1 cellular context compared by ENCODE assay signal in genomic region chr12:32106517-32107366, GRCh38.
TF ChIP-seq lines count a peak whose summit lies in the region.

BICD1 (plus strand) TSS chr12:32106847; CDS start chr12:32107332, 485 bp downstream.

TF ChIP-seq in HepG2, 621 proteins besides CTCF, POLR2A, EP300 and RAD21 (continued from another document and continues in another):
- TF ChIP-seq ZBTB2 (CRISPR knock-in tag; IDR thresholded peaks at IDR 0.05; ENCODE audit: low read depth) (peak; percentile 83), ZNF597 (CRISPR knock-in tag; IDR thresholded peaks at IDR 0.05) (no peak), DMTF1 (CRISPR knock-in tag; IDR thresholded peaks at IDR 0.05) (no peak), MTA1 (CRISPR knock-in tag; IDR thresholded peaks at IDR 0.05; ENCODE audit: borderline replicate concordance) (peak; percentile 61; the same call in 1 of the 2 replicates), MYNN (CRISPR knock-in tag; IDR thresholded peaks at IDR 0.05; ENCODE audit: low read depth) (no peak), ZNF446 (CRISPR knock-in tag; IDR thresholded peaks at IDR 0.05) (0 out of 2 replicates have a peak, but pooled peaks have one; percentile 6), ZNF225 (CRISPR knock-in tag; IDR thresholded peaks at IDR 0.05) (no peak), ZNF292 (CRISPR knock-in tag; IDR thresholded peaks at IDR 0.05; ENCODE audit: borderline replicate concordance, low read depth) (peak; percentile 27; the same call in 1 of the 2 replicates), CHCHD3 (CRISPR knock-in tag; IDR thresholded peaks at IDR 0.05) (no peak), POGK (CRISPR knock-in tag; conservative IDR thresholded peaks at IDR 0.05) (0 out of 2 replicates have a peak, but pooled peaks have one; percentile 51), ZNF615 (CRISPR knock-in tag; IDR thresholded peaks at IDR 0.05; ENCODE audit: borderline replicate concordance) (no peak), ZNF670 (CRISPR knock-in tag; IDR thresholded peaks at IDR 0.05; ENCODE audit: borderline replicate concordance) (no peak), SRSF9 (IDR thresholded peaks at IDR 0.05; ENCODE audit: borderline replicate concordance, insufficient read depth, low read depth, low read length, poor library complexity, severe bottlenecking) (no peak), ZBTB39 (CRISPR knock-in tag; IDR thresholded peaks at IDR 0.05) (no peak), ZNF350 (CRISPR knock-in tag; IDR thresholded peaks at IDR 0.05; ENCODE audit: borderline replicate concordance, low read depth) (no peak), RXRA (CRISPR knock-in tag; IDR thresholded peaks at IDR 0.05) (peak; percentile 26; the same call in 1 of the 2 replicates), ZNF652 (CRISPR knock-in tag; IDR thresholded peaks at IDR 0.05; ENCODE audit: borderline replicate concordance, low read depth) (no peak), ATM (IDR thresholded peaks at IDR 0.05; ENCODE audit: borderline replicate concordance) (no peak), ETV5 (CRISPR knock-in tag; IDR thresholded peaks at IDR 0.05; ENCODE audit: borderline replicate concordance) (peak; percentile 68; the same call in 1 of the 2 replicates), CERS6 (CRISPR knock-in tag; IDR thresholded peaks at IDR 0.05) (no peak), ZNF343 (CRISPR knock-in tag; IDR thresholded peaks at IDR 0.05) (no peak), GLMP (CRISPR knock-in tag; IDR thresholded peaks at IDR 0.05; ENCODE audit: borderline replicate concordance) (no peak), ZNF678 (CRISPR knock-in tag; IDR thresholded peaks at IDR 0.05) (no peak), ZNF574 (CRISPR knock-in tag; IDR thresholded peaks at IDR 0.05) (peak; percentile 83), KMT2A (CRISPR knock-in tag; IDR thresholded peaks at IDR 0.05) (peak; percentile 92), ZBTB21 (CRISPR knock-in tag; IDR thresholded peaks at IDR 0.05) (no peak), KDM5B (CRISPR knock-in tag; IDR thresholded peaks at IDR 0.05; ENCODE audit: borderline replicate concordance) (peak; percentile 94; the same call in 1 of the 2 replicates), PAXIP1 (CRISPR knock-in tag; conservative IDR thresholded peaks at IDR 0.05) (no peak), ZNF496 (CRISPR knock-in tag; IDR thresholded peaks at IDR 0.05; ENCODE audit: insufficient replicate concordance) (no peak), ZNF788 (CRISPR knock-in tag; IDR thresholded peaks at IDR 0.05; ENCODE audit: borderline replicate concordance) (peak; percentile 55), ATRX (CRISPR knock-in tag; IDR thresholded peaks at IDR 0.05; ENCODE audit: borderline replicate concordance) (no peak), AGO1 (IDR thresholded peaks at IDR 0.05; ENCODE audit: low read depth, low read length, poor library complexity, severe bottlenecking) (no peak), ATF3 (CRISPR knock-in tag; IDR thresholded peaks at IDR 0.05) (no peak), ZMYM2 (CRISPR knock-in tag; IDR thresholded peaks at IDR 0.05) (no peak), BCL6 (CRISPR knock-in tag; IDR thresholded peaks at IDR 0.05) (peak; percentile 60; the same call in 1 of the 2 replicates), ZNF205 (CRISPR knock-in tag; IDR thresholded peaks at IDR 0.05) (peak; percentile 21; the same call in 1 of the 2 replicates), ZNF746 (CRISPR knock-in tag; IDR thresholded peaks at IDR 0.05) (peak; percentile 63; the same call in 1 of the 2 replicates), ZNF629 (CRISPR knock-in tag; conservative IDR thresholded peaks at IDR 0.05) (no peak), ZNF879 (CRISPR knock-in tag; IDR thresholded peaks at IDR 0.05) (no peak; the same call in 1 of the 2 replicates), SRY (CRISPR knock-in tag; IDR thresholded peaks at IDR 0.05) (peak; percentile 80; the same call in 1 of the 2 replicates), SALL2 (CRISPR knock-in tag; IDR thresholded peaks at IDR 0.05) (peak; percentile 68; the same call in 1 of the 2 replicates)
